In genomic region chr11:34505874-34506273, GRCh38 we compare ENCODE assay signal across 1 cellular context.
TF ChIP-seq lines count a peak whose summit lies in the region.

No MANE protein-coding gene starts in this region.

TF ChIP-seq in K562, 482 proteins besides CTCF, POLR2A, EP300 and RAD21 (continued from another document):
- 0 out of 2 replicates have a peak, but pooled peaks have one; percentile 26 for TF ChIP-seq NR2C2 (CRISPR knock-in tag; IDR thresholded peaks at IDR 0.05)
- TF ChIP-seq NR2C2 (tag; IDR thresholded peaks at IDR 0.05) = peak; percentile 77
- TF ChIP-seq CBFA2T2 (conservative IDR thresholded peaks at IDR 0.05) = no peak
- TF ChIP-seq GABPA (tag; conservative IDR thresholded peaks at IDR 0.05; ENCODE audit: low read depth) = no peak
- TF ChIP-seq NR2C1 (IDR thresholded peaks at IDR 0.05) = peak; percentile 75
- TF ChIP-seq NR2C1 (tag; IDR thresholded peaks at IDR 0.05) = peak; percentile 95
- TF ChIP-seq PBX2 (CRISPR knock-in tag; IDR thresholded peaks at IDR 0.05; ENCODE audit: low read depth) = no peak
- TF ChIP-seq PBX2 (tag; conservative IDR thresholded peaks at IDR 0.05; ENCODE audit: low read depth) = no peak
- no peak for TF ChIP-seq STAT5B (CRISPR knock-in tag; IDR thresholded peaks at IDR 0.05)
- TF ChIP-seq GABPB1 (CRISPR knock-in tag; IDR thresholded peaks at IDR 0.05) = no peak
- no peak for TF ChIP-seq GMEB1 (CRISPR knock-in tag; IDR thresholded peaks at IDR 0.05)
- TF ChIP-seq MTA1 (IDR thresholded peaks at IDR 0.05; ENCODE audit: borderline replicate concordance) = no peak
- no peak for TF ChIP-seq KLF16 (IDR thresholded peaks at IDR 0.05)
